ENCODE assay signal across 1 cellular context in genomic region chr16:12675852-12676251, GRCh38.
A peak's percentile ranks its signal among the peaks of the same experiment; 100 is the strongest.
TF ChIP-seq lines count a peak whose summit lies in the region.

No MANE protein-coding gene starts in this region.

TF ChIP-seq in GM12878, 131 proteins besides CTCF, POLR2A, EP300 and RAD21 (continued from another document):
- TF ChIP-seq ATF7 (IDR thresholded peaks at IDR 0.05; ENCODE audit: low read depth) (peak; percentile 56; the same call in 1 of the 2 replicates), BCL3 (IDR thresholded peaks at IDR 0.05; ENCODE audit: borderline replicate concordance, insufficient read depth, low read depth, low read length, poor library complexity, severe bottlenecking) (no peak), HDAC2 (IDR thresholded peaks at IDR 0.05) (no peak), SMARCA5 (IDR thresholded peaks at IDR 0.05) (no peak), SPI1 (IDR thresholded peaks at IDR 0.05; ENCODE audit: borderline replicate concordance, insufficient read depth, low read depth, low read length) (no peak), CREB1 (IDR thresholded peaks at IDR 0.05; ENCODE audit: low read depth) (peak; percentile 20; the same call in 1 of the 2 replicates), MYB (IDR thresholded peaks at IDR 0.05; ENCODE audit: borderline replicate concordance, low read depth, low read length) (no peak), TBL1XR1 (IDR thresholded peaks at IDR 0.05; ENCODE audit: low read depth, low read length) (no peak), JUNB (IDR thresholded peaks at IDR 0.05) (peak; percentile 70), BMI1 (IDR thresholded peaks at IDR 0.05; ENCODE audit: borderline replicate concordance) (no peak), TCF3 (IDR thresholded peaks at IDR 0.05; ENCODE audit: borderline replicate concordance, insufficient read depth, low read depth, low read length) (0 out of 2 replicates have a peak, but pooled peaks have one; percentile 25), MTA3 (IDR thresholded peaks at IDR 0.05; ENCODE audit: borderline replicate concordance, low read length) (no peak), ZZZ3 (IDR thresholded peaks at IDR 0.05; ENCODE audit: control insufficient read depth, insufficient read length, low read depth) (no peak), ZNF274 (IDR thresholded peaks at IDR 0.05; ENCODE audit: insufficient read depth, insufficient read length) (no peak), USF2 (IDR thresholded peaks at IDR 0.05; ENCODE audit: borderline replicate concordance, low read depth, low read length) (no peak), E2F8 (IDR thresholded peaks at IDR 0.05; ENCODE audit: low read depth, partially characterized antibody) (no peak), ETV6 (conservative IDR thresholded peaks at IDR 0.05 in 1 of 2, IDR thresholded peaks at IDR 0.05 in 1 of 2; ENCODE audit: borderline replicate concordance in 1 of 2, low read depth in 1 of 2) (peak in 1 of 2 experiments; percentile 13; a peak in 1 of 4 replicates), JUND (IDR thresholded peaks at IDR 0.05; ENCODE audit: low read depth, low read length) (no peak), RUNX3 (IDR thresholded peaks at IDR 0.05; ENCODE audit: low read length) (peak; percentile 57; the same call in 1 of the 2 replicates), RAD51 (IDR thresholded peaks at IDR 0.05) (no peak), GABPA (IDR thresholded peaks at IDR 0.05; ENCODE audit: low read depth) (no peak), TAF1 (IDR thresholded peaks at IDR 0.05; ENCODE audit: borderline replicate concordance, low read depth, low read length) (no peak), EED (IDR thresholded peaks at IDR 0.05; ENCODE audit: low read depth) (peak; percentile 76), NR2C2 (IDR thresholded peaks at IDR 0.05; ENCODE audit: borderline replicate concordance, control insufficient read depth, insufficient read length, low read depth) (no peak), CREM (IDR thresholded peaks at IDR 0.05; ENCODE audit: low read depth) (peak; percentile 55; the same call in 1 of the 2 replicates), CBX3 (IDR thresholded peaks at IDR 0.05; ENCODE audit: borderline replicate concordance, low read depth) (no peak)
